19 cellular contexts compared by ENCODE assay signal in the genomic region with DNA sequence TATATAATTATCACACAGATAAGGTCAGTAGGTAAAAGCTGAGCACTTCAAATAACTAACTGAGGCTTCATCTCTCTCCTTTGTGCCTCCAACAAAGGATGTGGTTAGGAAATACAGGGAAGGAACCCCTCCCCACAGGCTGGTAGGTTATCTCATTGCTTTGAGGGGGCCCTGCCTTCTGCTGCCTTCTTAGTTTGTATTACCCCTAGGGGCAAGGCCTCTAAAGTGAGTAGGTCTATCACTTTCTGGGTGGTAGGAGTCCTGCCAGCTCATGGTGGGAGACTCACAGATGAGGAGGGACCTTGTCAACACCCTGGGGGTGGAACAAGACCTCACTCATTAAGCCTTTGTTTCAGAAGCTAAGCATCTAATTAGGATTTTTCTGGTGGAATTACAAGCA. TPM values are rescaled to one million over a fixed set of nuclear protein-coding genes. Genes with fewer than 3 reads are reported as not detected.
A peak's percentile ranks its signal among the peaks of the same experiment; 100 is the strongest.
DNase-seq lines count a peak whose midpoint lies in the region; ATAC-seq, FAIRE-seq and TF ChIP-seq lines count a peak whose summit lies in the region.
"Had no signal": no experiment of that assay in that cellular context is flagged by ENCODE, and none has a peak within 500 bp of the region (broad histone marks: within the 10 kb centered on the region; RNA-seq: fewer than 3 reads in every experiment).

No MANE protein-coding gene starts in this region.

- H3K4me1 ChIP-seq in esophagus squamous epithelium (peaks cover 3 to 43% (median 4%) of the 10 kb centered on the region in 3 donors), small intestine (ENCODE audit: control insufficient read depth in 2 of 2, insufficient read depth in 1 of 2, low read depth in 1 of 2, low read length in 1 of 2) (peaks cover 0 to 3% of the 10 kb centered on the region in 2 donors)
- H3K4me1 ChIP-seq: right atrium auricular region had no signal

- H3K27ac ChIP-seq in esophagus squamous epithelium (peak overlapping the region; percentile 71 to 83 (median 77)), small intestine (ENCODE audit: low read depth in 1 of 2, low read length in 1 of 2) (peak overlapping the region; percentile 59 to 76)
- H3K27ac ChIP-seq: right atrium auricular region had no signal

- H3K36me3 Mint-ChIP-seq in naive thymus-derived CD8-positive, alpha-beta T cell: peaks cover 0 to under 1% (median 0%) of the 10 kb centered on the region in 3 donors
- H3K36me3 Mint-ChIP-seq: CD14-positive monocyte, natural killer cell had no signal

- POLR2A ChIA-PET in naive thymus-derived CD8-positive, alpha-beta T cell (lab: Charles Lee): no interaction called here

- no peak overlapping the region for H3K4me3 ChIP-seq in esophagus squamous epithelium
- H3K4me3 ChIP-seq in small intestine (ENCODE audit: low read depth in 1 of 2, low read length in 2 of 2): no peak overlapping the region
- H3K4me3 ChIP-seq: right atrium auricular region had no signal

- no peak for TF ChIP-seq POLR2A in esophagus squamous epithelium (IDR thresholded peaks at IDR 0.05)

- no peaks in the 10 kb centered on the region for H3K27me3 ChIP-seq in esophagus squamous epithelium
- no peaks in the 10 kb centered on the region for H3K27me3 ChIP-seq in small intestine (ENCODE audit: control insufficient read depth in 2 of 2, insufficient read depth in 2 of 2, low read length in 2 of 2)
- H3K27me3 ChIP-seq: right atrium auricular region had no signal

- no peaks in the 10 kb centered on the region for H3K9me3 ChIP-seq in esophagus squamous epithelium
- no peaks in the 10 kb centered on the region for H3K9me3 ChIP-seq in small intestine (ENCODE audit: control insufficient read depth, low read depth)
- H3K9me3 ChIP-seq: right atrium auricular region had no signal

- peaks cover 0 to 2% (median 0%) of the 10 kb centered on the region in 9 donors for H3K9me3 Mint-ChIP-seq in naive thymus-derived CD8-positive, alpha-beta T cell
- H3K9me3 Mint-ChIP-seq: activated CD8-positive, alpha-beta T cell treated with anti-CD3 and anti-CD28 coated beads for 36 hours; effector memory CD8-positive, alpha-beta T cell; natural killer cell had no signal

- FAIRE-seq in RCC 7860 (lab: Jason Lieb, UNC) (no peak), small intestine (lab: Jason Lieb, UNC) (no peak)
- FAIRE-seq: GM18507 had no signal

- H3K36me3 ChIP-seq in esophagus squamous epithelium (no peaks in the 10 kb centered on the region), small intestine (ENCODE audit: control insufficient read depth in 2 of 2, insufficient read depth in 2 of 2, low read length in 2 of 2) (no peaks in the 10 kb centered on the region)
- H3K36me3 ChIP-seq: right atrium auricular region had no signal

- no peak overlapping the region for H3K4me3 Mint-ChIP-seq in naive thymus-derived CD8-positive, alpha-beta T cell
- H3K4me3 Mint-ChIP-seq: activated CD8-positive, alpha-beta T cell treated with anti-CD3 and anti-CD28 coated beads for 36 hours; CD14-positive monocyte; effector memory CD8-positive, alpha-beta T cell; natural killer cell; stimulated activated naive B cell treated with anti-CD40 and anti-IgM and Interleukin-4, amounts not matched to agents 10 μg/mL and 1 μg/mL and 100 μg/mL, for 72 hours had no signal

- intact Hi-C loops in esophagus squamous epithelium (cut with DNase I): no loop called here

- H3K27me3 Mint-ChIP-seq in naive thymus-derived CD8-positive, alpha-beta T cell: peaks cover 0 to 18% (median 16%) of the 10 kb centered on the region in 5 donors

- DNase-seq in H4 (ENCODE audit: low spot score) (peak; percentile 11), RCC 7860 (ENCODE audit: low spot score) (peak; percentile 72), esophagus squamous epithelium (lab: John Stamatoyannopoulos, UW) (no peak), small intestine (no peak), NOMO-1 (lab: John Stamatoyannopoulos, UW; ENCODE audit: unreplicated experiment in 2 of 2) (no peak)
- DNase-seq in naive thymus-derived CD8-positive, alpha-beta T cell: no peak
- DNase-seq: activated CD8-positive, alpha-beta T cell treated with anti-CD3 and anti-CD28 coated beads for 36 hours; activated effector memory CD4-positive, alpha-beta T cell treated with Interleukin-2 at 50 U/mL for 16 hours; effector memory CD8-positive, alpha-beta T cell; H7; natural killer cell; NCI-H1092; NCI-H446; stimulated activated naive B cell treated with anti-CD40 and anti-IgM and Interleukin-4, amounts not matched to agents 10 μg/mL and 1 μg/mL and 100 μg/mL, for 72 hours had no signal

- no peak overlapping the region for H3K27ac Mint-ChIP-seq in naive thymus-derived CD8-positive, alpha-beta T cell
- H3K27ac Mint-ChIP-seq: activated CD8-positive, alpha-beta T cell treated with anti-CD3 and anti-CD28 coated beads for 36 hours; CD14-positive monocyte; effector memory CD8-positive, alpha-beta T cell; natural killer cell; stimulated activated naive B cell treated with anti-CD40 and anti-IgM and Interleukin-4, amounts not matched to agents 10 μg/mL and 1 μg/mL and 100 μg/mL, for 72 hours had no signal

- no peak for ATAC-seq in GM18870 (IDR thresholded peaks at IDR 0.05; ENCODE audit: unreplicated experiment)
- ATAC-seq in GM19455 (IDR thresholded peaks at IDR 0.05; ENCODE audit: unreplicated experiment): no peak
- no peak for ATAC-seq in naive thymus-derived CD8-positive, alpha-beta T cell
- ATAC-seq: activated CD8-positive, alpha-beta T cell treated with anti-CD3 and anti-CD28 coated beads for 36 hours; effector memory CD8-positive, alpha-beta T cell; natural killer cell; stimulated activated naive B cell treated with anti-CD40 and anti-IgM and Interleukin-4, amounts not matched to agents 10 μg/mL and 1 μg/mL and 100 μg/mL, for 72 hours had no signal

- TF ChIP-seq CTCF in esophagus squamous epithelium (IDR thresholded peaks at IDR 0.05): no peak

- peaks cover 0 to 4% (median 1%) of the 10 kb centered on the region in 4 donors for H3K4me1 Mint-ChIP-seq in naive thymus-derived CD8-positive, alpha-beta T cell

RNA-seq across cellular contexts. Expression of gene EDN1, which starts 34.6 kb away (rescaled TPM):
- total RNA-seq in H4 (2014; rRNA removed; shearing (Covaris generic)): 3.5 and 6.7 TPM in 2 replicates
- 10 to 100 TPM in 1 of 4 donors, 1 to 10 TPM in 3; 3.0 to 11.8 (median 5.9) TPM for total RNA-seq in esophagus squamous epithelium
- 10 to 100 TPM in 1 of 3 donors, 1 to 10 TPM in 2; 7.3 to 10.1 (median 9.7) TPM for polyA plus RNA-seq in small intestine
- total RNA-seq in naive thymus-derived CD8-positive, alpha-beta T cell: under 1 TPM; 0.47 to 0.74 TPM
- polyA plus RNA-seq in naive thymus-derived CD8-positive, alpha-beta T cell: not detected

Comparison
In these comparisons a context has a peak if more than half of its experiments do, and no peak if none do; other contexts are left out.
1. DNase-seq: peak in H4 (single experiment) and RCC 7860 (single experiment); none in esophagus squamous epithelium (single experiment), small intestine (single experiment), naive thymus-derived CD8-positive, alpha-beta T cell (0 of 10) and NOMO-1 (0 of 2).